In genomic region chr10:30392564-30392990, GRCh38 we compare ENCODE assay signal across 8 cellular contexts. TPM values are rescaled to one million over a fixed set of nuclear protein-coding genes. Genes with fewer than 3 reads are reported as not detected.
DNase-seq lines count a peak whose midpoint lies in the region; ATAC-seq and TF ChIP-seq lines count a peak whose summit lies in the region.

No MANE protein-coding gene starts in this region.

- 0 out of 2 replicates have a peak, but pooled peaks cover 1% of the 10 kb centered on the region for H3K4me1 ChIP-seq in IMR-90 (ENCODE audit: control insufficient read depth, insufficient read depth, low read length)
- H3K4me1 ChIP-seq in SJSA1 (replicated peaks): peaks cover 3% of the 10 kb centered on the region; the same call in 1 of the 2 replicates
- H3K4me1 ChIP-seq in ovary (ENCODE audit: insufficient read depth): peaks cover 7% of the 10 kb centered on the region
- peaks cover 0 to 6% of the 10 kb centered on the region in 2 donors for H3K4me1 ChIP-seq in thyroid gland

- peak overlapping the region; percentile 79 for H2AFZ ChIP-seq in IMR-90 (replicated peaks; ENCODE audit: low read length, poor library complexity)

- peak; percentile 92 for TF ChIP-seq CTCF in IMR-90 (conservative IDR thresholded peaks at IDR 0.05; ENCODE audit: low read depth, low read length)
- peak; percentile 75 to 83 (median 76) for TF ChIP-seq CTCF in ovary (IDR thresholded peaks at IDR 0.05)
- peak; percentile 83 to 98 (median 86) for TF ChIP-seq CTCF in thyroid gland (IDR thresholded peaks at IDR 0.05)

- H2BK5ac ChIP-seq in IMR-90 (ENCODE audit: low read depth, low read length, poor library complexity, severe bottlenecking): no peak overlapping the region

- no peak for TF ChIP-seq EP300 in ovary (IDR thresholded peaks at IDR 0.05)

- POLR2A ChIA-PET in IMR-90 (lab: Charles Lee; ENCODE audit: unreplicated experiment): no interaction called here

- H3K36me3 ChIP-seq in IMR-90 (ENCODE audit: control insufficient read depth, insufficient read depth, low read length) (no peaks in the 10 kb centered on the region), SJSA1 (no peaks in the 10 kb centered on the region), ovary (no peaks in the 10 kb centered on the region), thyroid gland (no peaks in the 10 kb centered on the region)

- H3K4me3 ChIP-seq in IMR-90 (ENCODE audit: insufficient read depth, low read depth, low read length) (no peak overlapping the region), SJSA1 (no peak overlapping the region), ovary (no peak overlapping the region), thyroid gland (replicated peaks in 1 of 3) (no peak overlapping the region)

- peak; percentile 95 for TF ChIP-seq RAD21 in IMR-90 (IDR thresholded peaks at IDR 0.05; ENCODE audit: low read length)

- intact Hi-C loops in IMR-90 (cut with micrococcal nuclease) (loop anchor here (1.0 kb wide), 2 partner anchors 142 to 199 kb away; no protein-coding TSS in a partner anchor), ovary (cut with DNase I) (loop anchor here in 3 of 4 donors (1.0 to 10.0 kb wide), 4 partner anchors 142 to 200 kb away; no protein-coding TSS in a partner anchor), thyroid gland (cut with DNase I) (no loop called here)

- no peak for TF ChIP-seq POLR2A in IMR-90 (IDR thresholded peaks at IDR 0.05; ENCODE audit: low read depth, low read length)
- no peak for TF ChIP-seq POLR2A in ovary (IDR thresholded peaks at IDR 0.05)
- TF ChIP-seq POLR2A in thyroid gland (IDR thresholded peaks at IDR 0.05): no peak

- peak overlapping the region; percentile 45; the same call in 1 of the 2 replicates for H3K4me2 ChIP-seq in IMR-90 (ENCODE audit: low read depth, low read length)

- H3K14ac ChIP-seq in IMR-90 (replicated peaks; ENCODE audit: low read depth, low read length): no peak overlapping the region

- dilution Hi-C loops in IMR-90 (cut with HindIII; ENCODE audit: low sequenced_read_pairs, unreplicated experiment): no loop called here

- CTCF ChIA-PET in IMR-90 (lab: Yijun Ruan, JAX): interaction anchor here (0.7 to 1.1 kb wide), 3 partner anchors 191 to 278 kb away, joined by 3 read pairs; no protein-coding TSS in a partner anchor

- no peak overlapping the region for H4K5ac ChIP-seq in IMR-90 (ENCODE audit: low read depth, low read length)

- no peak overlapping the region for H3K18ac ChIP-seq in IMR-90 (ENCODE audit: low read depth, low read length)

- WGBS in IMR-90 (ENCODE audit: extremely low coverage in 2 of 2, insufficient read length in 1 of 2), 2 experiments: 19% methylated on average over 11 of the region's 17 CpGs; no CpG with 5 or more reads in 1 of the 2 experiments
- 2 to 5% (median 2%) methylated on average over 14 to 17 of the region's 17 CpGs for WGBS in ovary, 3 donors
- WGBS in thyroid gland, 2 donors: 15 to 16% methylated on average over 17 of the region's 17 CpGs

- H3K23ac ChIP-seq in IMR-90 (ENCODE audit: low read depth, low read length): no peak overlapping the region

- BruUV-seq in IMR-90 (replicated peaks; lab: Mats Ljungman, UMichigan): no TSS peak

- no peak overlapping the region for H2BK15ac ChIP-seq in IMR-90 (ENCODE audit: low read depth, low read length)

- H3K9me1 ChIP-seq in IMR-90 (ENCODE audit: insufficient read depth, low read length): no peaks in the 10 kb centered on the region

- no peaks in the 10 kb centered on the region for H3K79me1 ChIP-seq in IMR-90 (ENCODE audit: low read depth in 1 of 2, low read length in 2 of 2)

- H3K27ac ChIP-seq in IMR-90 (ENCODE audit: insufficient read depth, low read length) (no peak overlapping the region), SJSA1 (no peak overlapping the region), ovary (no peak overlapping the region), thyroid gland (no peak overlapping the region)

- 0 out of 2 replicates have a peak, but pooled peaks cover 2% of the 10 kb centered on the region for H3K9me3 ChIP-seq in IMR-90 (ENCODE audit: control insufficient read depth, insufficient read depth, low read length)
- H3K9me3 ChIP-seq in SJSA1 (replicated peaks): no peaks in the 10 kb centered on the region
- no peaks in the 10 kb centered on the region for H3K9me3 ChIP-seq in ovary
- H3K9me3 ChIP-seq in thyroid gland: no peaks in the 10 kb centered on the region

- no peak overlapping the region for H3K9ac ChIP-seq in IMR-90 (ENCODE audit: low read depth, low read length)

- ATAC-seq in GM21423 (IDR thresholded peaks at IDR 0.05; ENCODE audit: unreplicated experiment): peak; percentile 85
- ATAC-seq in IMR-90 (ENCODE audit: low read depth): peak; percentile 100

- H2AK5ac ChIP-seq in IMR-90 (ENCODE audit: low read depth, low read length): no peak overlapping the region

- no peak overlapping the region for H4K8ac ChIP-seq in IMR-90 (ENCODE audit: low read depth in 2 of 2, low read length in 2 of 2)

- H4K20me1 ChIP-seq in IMR-90 (ENCODE audit: insufficient read depth, low read length): no peaks in the 10 kb centered on the region

- no peak overlapping the region for H3K56ac ChIP-seq in IMR-90 (ENCODE audit: extremely low read depth, insufficient read depth, low read length)

- no peak overlapping the region for H2BK20ac ChIP-seq in IMR-90 (ENCODE audit: low read depth, low read length)

- H2BK120ac ChIP-seq in IMR-90 (ENCODE audit: low read depth, low read length): no peak overlapping the region

- no peak overlapping the region for H3K4ac ChIP-seq in IMR-90 (ENCODE audit: low read depth, low read length)

- DNase-seq in Caki2 (ENCODE audit: low read depth) (peak; percentile 63), IMR-90 (peak; percentile 42), SJSA1 (ENCODE audit: low read depth in 1 of 2, low spot score in 2 of 2) (peak; percentile 52 to 75), activated gamma-delta T cell treated with Interleukin-2 at 50 U/mL for 16 hours (peak; percentile 72), globus pallidus (ENCODE audit: low spot score) (peak; percentile 43), ovary (peak; percentile 61 to 80 (median 77)), thyroid gland (peak; percentile 65 to 75)

- H3K27me3 ChIP-seq in IMR-90 (ENCODE audit: control insufficient read depth, insufficient read depth, low read length) (peaks cover 27% of the 10 kb centered on the region), SJSA1 (replicated peaks) (peaks cover 13% of the 10 kb centered on the region), ovary (no peaks in the 10 kb centered on the region), thyroid gland (no peaks in the 10 kb centered on the region)

- in situ Hi-C loops in Caki2 (cut with HindIII; ENCODE audit: low pct_unique_long_range_greater_than_20kb, low sequenced_read_pairs) (no loop called here), IMR-90 (cut with MboI; ENCODE audit: low sequenced_read_pairs) (loop anchor here (5.0 kb wide), 2 partner anchors 140 to 200 kb away; no protein-coding TSS in a partner anchor)

- H4K91ac ChIP-seq in IMR-90 (ENCODE audit: insufficient read depth, low read depth, low read length): no peak overlapping the region

- no peak overlapping the region for H2AK9ac ChIP-seq in IMR-90 (replicated peaks; ENCODE audit: low read depth, low read length, poor library complexity)

TF ChIP-seq in IMR-90, 13 proteins besides CTCF, POLR2A, EP300 and RAD21:
- TF ChIP-seq MAZ (IDR thresholded peaks at IDR 0.05; ENCODE audit: borderline replicate concordance, low read depth, low read length): peak; percentile 22; the same call in 1 of the 2 replicates
- TF ChIP-seq NFE2L2 (IDR thresholded peaks at IDR 0.05; ENCODE audit: low read depth, low read length): no peak
- TF ChIP-seq SMC3 (IDR thresholded peaks at IDR 0.05; ENCODE audit: low read depth, low read length): peak; percentile 90

RNA-seq across cellular contexts. Expression of gene MAP3K8, which starts 41.4 kb away (rescaled TPM):
- 6.6 and 13.2 TPM in 2 replicates for total RNA-seq in Caki2 (2014; rRNA removed; shearing (Covaris generic); ENCODE audit: low replicate concordance)
- total RNA-seq in IMR-90 (2012; rRNA removed) (1.8 and 3.9 TPM in 2 replicates), ovary (10 to 100 TPM in 6 of 7 donors, 1 to 10 TPM in 1; 9.9 to 32.5 (median 13.5) TPM), thyroid gland (10 to 100 TPM in 3 of 4 donors, 1 to 10 TPM in 1; 9.7 to 37.9 (median 22.7) TPM)
- polyA plus RNA-seq in IMR-90 (2012; rRNA removed) (2.6 and 2.8 TPM in 2 replicates), ovary (10 to 100 TPM in 1 of 2 donors, 1 to 10 TPM in 1; 7.7 to 13.8 TPM)
- 0.93 and 1.6 TPM in 2 replicates for polyA plus RNA-seq in IMR-90 (2012; cell fraction: cytosol; rRNA removed)
- polyA plus RNA-seq in IMR-90 (2012; cell fraction: nucleus; rRNA removed; ENCODE audit: low replicate concordance): 2.8 and 29.4 TPM in 2 replicates
- 3.9 and 4.2 TPM in 2 replicates for total RNA-seq in SJSA1 (2014; rRNA removed; shearing (Covaris generic))

RNA-seq across cellular contexts. Expression of gene MTPAP, which starts 43.5 kb away (rescaled TPM):
- total RNA-seq in Caki2 (2014; rRNA removed; shearing (Covaris generic); ENCODE audit: low replicate concordance): 6.5 and 9.3 TPM in 2 replicates
- 21.0 and 23.3 TPM in 2 replicates for total RNA-seq in IMR-90 (2012; rRNA removed)
- polyA plus RNA-seq in IMR-90 (2012; rRNA removed): 5.2 and 7.8 TPM in 2 replicates
- polyA plus RNA-seq in IMR-90 (2012; cell fraction: cytosol; rRNA removed): 0.84 and 1.1 TPM in 2 replicates
- 1.1 and 8.7 TPM in 2 replicates for polyA plus RNA-seq in IMR-90 (2012; cell fraction: nucleus; rRNA removed; ENCODE audit: low replicate concordance)
- total RNA-seq in SJSA1 (2014; rRNA removed; shearing (Covaris generic)): 9.5 and 11.9 TPM in 2 replicates
- 10 to 100 TPM in 5 of 7 donors, 1 to 10 TPM in 2; 6.4 to 37.5 (median 25.7) TPM for total RNA-seq in ovary
- 10 to 100 TPM in 1 of 2 donors, 1 to 10 TPM in 1; 6.5 to 10.7 TPM for polyA plus RNA-seq in ovary
- 10 to 100 TPM; 14.4 to 26.8 (median 20.0) TPM for total RNA-seq in thyroid gland
